32 cellular contexts compared by ENCODE assay signal in the genomic region with DNA sequence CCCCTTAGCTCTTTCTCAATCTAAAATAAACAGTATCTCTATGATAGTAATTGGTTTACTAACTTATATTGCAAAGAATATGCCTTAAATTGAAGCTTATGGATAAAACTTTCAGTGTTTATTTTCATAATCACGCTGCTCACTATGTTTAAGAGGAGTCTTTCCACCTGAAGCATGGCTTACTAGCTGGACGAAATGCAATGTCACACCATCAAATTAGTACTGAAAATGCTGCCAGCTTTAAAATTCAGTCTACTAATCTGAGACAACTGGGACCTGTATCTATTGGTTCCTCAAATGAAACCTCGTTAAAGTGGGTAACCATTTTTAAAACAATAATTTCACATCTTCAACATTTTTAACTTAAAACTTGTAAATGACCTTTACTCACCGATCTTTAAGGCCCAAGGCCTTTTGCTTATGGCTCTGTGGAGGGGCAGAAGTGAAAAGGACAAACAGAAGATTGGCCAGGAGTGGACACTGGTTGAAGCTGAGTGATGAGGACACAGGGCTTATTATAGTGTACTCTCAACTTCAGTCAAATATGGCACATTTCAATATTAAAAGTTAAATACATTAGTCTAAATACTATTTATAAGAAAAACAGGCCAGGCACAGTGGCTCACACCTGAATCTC.
"Had no signal": no experiment of that assay in that cellular context is flagged by ENCODE, and none has a peak within 500 bp of the region (broad histone marks: within the 10 kb centered on the region; RNA-seq: fewer than 3 reads in every experiment).

No MANE protein-coding gene starts in this region.

- H3K27ac ChIP-seq: adrenal gland, ascending aorta, body of pancreas, brain microvascular endothelial cell, breast epithelium, cardiac muscle cell had no signal

- H3K4me1 ChIP-seq: adrenal gland, ascending aorta, body of pancreas, breast epithelium had no signal

- FAIRE-seq: astrocyte, bronchial epithelial cell had no signal

- ATAC-seq: activated naive CD4-positive, alpha-beta T cell treated with anti-CD3 and anti-CD28 coated beads, Interleukin-2, amount 50 U/mL, for 72 hours; activated naive CD8-positive, alpha-beta T cell treated with anti-CD3 and anti-CD28 coated beads, Interleukin-2, amount 50 U/mL, for 24 hours; activated T-cell treated with anti-CD3 and anti-CD28 coated beads, Interleukin-2, amount 50 U/mL, for 4 hours; activated T-cell treated with anti-CD3 and anti-CD28 coated beads, Interleukin-2, amount 50 U/mL, for 72 hours; activated T-helper 17 cell treated with anti-CD3 and anti-CD28 coated beads, Interleukin-2, amount 50 U/mL, for 72 hours; body of pancreas had no signal

- H3K4me3 ChIP-seq: adrenal gland, ascending aorta, body of pancreas, breast epithelium, cardiac muscle cell had no signal

- H3K9me3 ChIP-seq: adrenal gland, ascending aorta, body of pancreas, breast epithelium had no signal

- H3K36me3 ChIP-seq: adrenal gland, ascending aorta, brain microvascular endothelial cell, breast epithelium, cardiac muscle cell had no signal

- H3K27me3 ChIP-seq: ascending aorta, body of pancreas, brain microvascular endothelial cell, breast epithelium, cardiac muscle cell had no signal

- DNase-seq: activated effector memory CD4-positive, alpha-beta T cell treated with anti-CD3 and anti-CD28 coated beads, Interleukin-2, amount 50 U/mL, for 16 hours; activated effector memory CD4-positive, alpha-beta T cell treated with Interleukin-2 at 50 U/mL for 16 hours; activated gamma-delta T cell; activated gamma-delta T cell treated with Interleukin-2 at 50 U/mL for 16 hours; activated naive CD4-positive, alpha-beta T cell; activated naive CD4-positive, alpha-beta T cell treated with anti-CD3 and anti-CD28 coated beads for 36 hours; activated naive CD4-positive, alpha-beta T cell treated with anti-CD3 and anti-CD28 coated beads, Interleukin-2, amount 10 ng/mL, durations not matched to agents 7 days and 5 days; activated naive CD4-positive, alpha-beta T cell treated with anti-CD3 and anti-CD28 coated beads, Interleukin-2, amount 50 U/mL, for 16 hours; activated naive CD4-positive, alpha-beta T cell treated with Interleukin-2 at 50 U/mL for 16 hours; activated naive CD8-positive, alpha-beta T cell treated with anti-CD3 and anti-CD28 coated beads for 36 hours; activated naive CD8-positive, alpha-beta T cell treated with anti-CD3 and anti-CD28 coated beads, Interleukin-2, amount 10 ng/mL, durations not matched to agents 7 days and 5 days; activated naive CD8-positive, alpha-beta T cell treated with anti-CD3 and anti-CD28 coated beads, Interleukin-2, amount 50 U/mL, for 24 hours; activated T-cell treated with anti-CD3 and anti-CD28 coated beads, Interleukin-2, amount 50 U/mL, for 4 hours; activated T-cell treated with anti-CD3 and anti-CD28 coated beads, Interleukin-2, amount 50 U/mL, for 48 hours; activated T-cell treated with anti-CD3 and anti-CD28 coated beads, Interleukin-2, amount 50 U/mL, for 72 hours; adrenal gland; amniotic stem cell; amygdala; anterior cingulate cortex; aorta; body of pancreas; brain microvascular endothelial cell; caudate nucleus; central memory CD4-positive, alpha-beta T cell; cerebellar nuclear complex had no signal
